ENCODE assay signal across 8 cellular contexts in genomic region chr12:49131973-49132461, GRCh38. TPM values are rescaled to one million over a fixed set of nuclear protein-coding genes. Genes with fewer than 3 reads are reported as not detected.
DNase-seq lines count a peak whose midpoint lies in the region; ATAC-seq and TF ChIP-seq lines count a peak whose summit lies in the region.

No MANE protein-coding gene starts in this region.

- H3K4me3 ChIP-seq in Loucy (ENCODE audit: low read length, poor library complexity, severe bottlenecking) (peak overlapping the region; percentile 77), sigmoid colon (peak overlapping the region; percentile 33 to 99 (median 95))

- POLR2A ChIA-PET in activated CD4-positive, alpha-beta memory T cell treated with anti-CD3 and anti-CD28 coated beads for 36 hours (lab: Charles Lee): interaction anchor here (0.8 to 4.7 kb wide), 22 partner anchors 8 to 280 kb away, joined by 3 to 71 read pairs (median 5); partner anchors contain the start of genes DDX23, LMBR1L, RHEBL1 and SPATS2

- H3K9me2 ChIP-seq in Loucy (replicated peaks; ENCODE audit: low read depth, low read length): no peaks in the 10 kb centered on the region

- 4 to 23% methylated on average over 6 of the region's 6 CpGs for WGBS in sigmoid colon, 2 donors

- intact Hi-C loops in activated CD4-positive, alpha-beta memory T cell treated with anti-CD3 and anti-CD28 coated beads for 36 hours (cut with micrococcal nuclease): loop anchor here (1.0 to 5.0 kb wide), 5 partner anchors 43 to 415 kb away; partner anchors contain the start of genes CCNT1 and TUBA1C
- intact Hi-C loops in sigmoid colon (cut with DNase I): loop anchor here (1.0 to 2.0 kb wide), 3 partner anchors 21 to 102 kb away; partner anchors contain the start of genes LMBR1L and TUBA1A

- peaks cover 32% of the 10 kb centered on the region for H4K20me1 ChIP-seq in Loucy (ENCODE audit: insufficient read depth, low read length, poor library complexity, severe bottlenecking)

- H3F3A ChIP-seq in Loucy (ENCODE audit: low read depth): peaks cover 20% of the 10 kb centered on the region

- H3K27me3 Mint-ChIP-seq in activated CD4-positive, alpha-beta memory T cell treated with anti-CD3 and anti-CD28 coated beads for 36 hours: peaks cover 7% of the 10 kb centered on the region

- no peak for TF ChIP-seq CTCF in Loucy (conservative IDR thresholded peaks at IDR 0.05; ENCODE audit: low read length)
- no peak for TF ChIP-seq CTCF in sigmoid colon (IDR thresholded peaks at IDR 0.05)

- H3K9me3 Mint-ChIP-seq in activated CD4-positive, alpha-beta memory T cell treated with anti-CD3 and anti-CD28 coated beads for 36 hours: no peaks in the 10 kb centered on the region

- ATAC-seq in GM19035 (IDR thresholded peaks at IDR 0.05; ENCODE audit: unreplicated experiment): no peak

- peak overlapping the region; percentile 100 for H3K9ac ChIP-seq in Loucy (ENCODE audit: low read depth, low read length, poor library complexity, severe bottlenecking)

- H3K36me3 ChIP-seq in Loucy (ENCODE audit: insufficient read depth, low read length) (peaks cover 29% of the 10 kb centered on the region), sigmoid colon (peaks cover 7 to 25% (median 15%) of the 10 kb centered on the region in 4 donors)

- H3K36me3 Mint-ChIP-seq in activated CD4-positive, alpha-beta memory T cell treated with anti-CD3 and anti-CD28 coated beads for 36 hours: peaks cover 41% of the 10 kb centered on the region

- DNase-seq in DMS153 treated with DMSO at 0.1 percent for 48 hours (lab: John Stamatoyannopoulos, UW; ENCODE audit: unreplicated experiment): peak; percentile 67
- no peak for DNase-seq in DMS153 (lab: John Stamatoyannopoulos, UW)
- DNase-seq in activated CD4-positive, alpha-beta memory T cell treated with anti-CD3 and anti-CD28 coated beads for 36 hours: no peak
- DNase-seq in foreskin melanocyte: peak; percentile 51
- no peak for DNase-seq in sigmoid colon
- no peak for DNase-seq in islet precursor cell

- H3K9me3 ChIP-seq in Loucy (ENCODE audit: insufficient read depth, low read depth, low read length) (no peaks in the 10 kb centered on the region), sigmoid colon (no peaks in the 10 kb centered on the region)

- H3K27me3 ChIP-seq in Loucy (ENCODE audit: insufficient read depth, low read length, poor library complexity, severe bottlenecking) (peaks cover 11% of the 10 kb centered on the region), sigmoid colon (no peaks in the 10 kb centered on the region)

- peak overlapping the region; percentile 89 for H3K27ac Mint-ChIP-seq in activated CD4-positive, alpha-beta memory T cell treated with anti-CD3 and anti-CD28 coated beads for 36 hours

- peak overlapping the region; percentile 91 for H3K4me2 ChIP-seq in Loucy (ENCODE audit: low read depth, low read length, poor library complexity, severe bottlenecking)

- TF ChIP-seq POLR2A in sigmoid colon (IDR thresholded peaks at IDR 0.05): no peak

- peaks cover 44% of the 10 kb centered on the region for H3K4me1 Mint-ChIP-seq in activated CD4-positive, alpha-beta memory T cell treated with anti-CD3 and anti-CD28 coated beads for 36 hours (ENCODE audit: low read depth)

- H3K79me2 ChIP-seq in Loucy (ENCODE audit: insufficient read depth, low read length): peaks cover 72% of the 10 kb centered on the region

- peak overlapping the region; percentile 61 for H2AFZ ChIP-seq in Loucy (ENCODE audit: low read length)

- CTCF ChIA-PET in activated CD4-positive, alpha-beta memory T cell treated with anti-CD3 and anti-CD28 coated beads for 36 hours (lab: Charles Lee): interaction anchor here (0.8 to 4.4 kb wide), 8 partner anchors 21 to 155 kb away, joined by 3 to 36 read pairs (median 22); partner anchors contain the start of genes DHH, LMBR1L, RHEBL1 and TUBA1A

- H3K4me1 ChIP-seq in Loucy (ENCODE audit: insufficient read depth, low read length, poor library complexity, severe bottlenecking) (peaks cover 34% of the 10 kb centered on the region), sigmoid colon (peaks cover 0 to 30% (median 25%) of the 10 kb centered on the region in 4 donors)

- TF ChIP-seq EP300 in sigmoid colon (IDR thresholded peaks at IDR 0.05): no peak

- H3K4me3 Mint-ChIP-seq in activated CD4-positive, alpha-beta memory T cell treated with anti-CD3 and anti-CD28 coated beads for 36 hours: peak overlapping the region; percentile 86

- peak overlapping the region; percentile 99 to 100 (median 100) for H3K27ac ChIP-seq in sigmoid colon

RNA-seq across cellular contexts. Expression of gene TUBA1B, which starts 0.8 kb away (rescaled TPM):
- total RNA-seq in activated CD4-positive, alpha-beta memory T cell treated with anti-CD3 and anti-CD28 coated beads for 36 hours: 1,000 to 10,000 TPM; 2,573 to 2,575 TPM
- total RNA-seq in sigmoid colon: 100 to 1,000 TPM; 651 to 712 (median 682) TPM
- polyA plus RNA-seq in sigmoid colon: 1,000 to 10,000 TPM in 1 of 3 donors, 100 to 1,000 TPM in 2; 482 to 1,083 (median 767) TPM

RNA-seq across cellular contexts. Expression of gene LMBR1L, which starts 21.4 kb away (rescaled TPM):
- total RNA-seq in activated CD4-positive, alpha-beta memory T cell treated with anti-CD3 and anti-CD28 coated beads for 36 hours: 10 to 100 TPM; 55.0 to 59.1 TPM
- 10 to 100 TPM; 34.6 to 82.3 (median 51.5) TPM for total RNA-seq in sigmoid colon
- 10 to 100 TPM in 2 of 3 donors, 1 to 10 TPM in 1; 7.8 to 41.4 (median 10.2) TPM for polyA plus RNA-seq in sigmoid colon

RNA-seq across cellular contexts. Expression of gene DHH, which starts 37.4 kb away (rescaled TPM):
- total RNA-seq in activated CD4-positive, alpha-beta memory T cell treated with anti-CD3 and anti-CD28 coated beads for 36 hours: not detected
- under 1 TPM in 2 of 4 donors, not detected in 2; 0.14 to 0.83 TPM for total RNA-seq in sigmoid colon
- polyA plus RNA-seq in sigmoid colon: under 1 TPM in 1 of 3 donors, not detected in 2; 0.63 TPM

RNA-seq across cellular contexts. Expression of gene TUBA1A, which starts 56.9 kb away (rescaled TPM):
- total RNA-seq in activated CD4-positive, alpha-beta memory T cell treated with anti-CD3 and anti-CD28 coated beads for 36 hours: 10 to 100 TPM; 86.4 to 88.7 TPM
- 100 to 1,000 TPM; 614 to 677 (median 635) TPM for total RNA-seq in sigmoid colon
- polyA plus RNA-seq in sigmoid colon: 100 to 1,000 TPM in 1 of 3 donors, 10 to 100 TPM in 2; 20.1 to 129 (median 41.4) TPM

Comparison
In these comparisons a context has a peak if more than half of its experiments do, and no peak if none do; other contexts are left out.
1. DNase-seq: peak in DMS153 treated with DMSO at 0.1 percent for 48 hours (single experiment) and foreskin melanocyte (single experiment); none in DMS153 (single experiment), activated CD4-positive, alpha-beta memory T cell treated with anti-CD3 and anti-CD28 coated beads for 36 hours (single experiment), sigmoid colon (single experiment) and islet precursor cell (single experiment).